Comparison of ENCODE assay signal across 19 cellular contexts in the genomic region with DNA sequence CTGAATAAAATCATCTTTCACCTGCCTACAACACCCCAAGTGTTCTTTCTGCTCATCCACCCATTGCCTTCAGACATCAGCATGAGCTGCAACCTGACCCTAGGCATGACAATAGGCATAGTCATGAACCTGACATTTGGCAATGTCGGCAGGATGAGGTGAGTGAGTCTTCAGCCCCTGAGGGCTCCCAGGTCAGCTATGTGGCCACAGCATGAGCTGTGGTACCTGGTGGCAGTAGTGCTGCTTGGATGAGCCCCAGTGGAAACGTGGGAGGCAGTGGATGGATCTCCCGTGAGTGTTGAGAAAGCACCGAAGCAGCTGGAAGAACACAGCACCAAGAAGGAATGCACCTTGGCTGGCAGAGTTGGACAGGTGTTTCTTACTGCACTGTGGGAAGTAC.
"Had no signal": no experiment of that assay in that cellular context is flagged by ENCODE, and none has a peak within 500 bp of the region (broad histone marks: within the 10 kb centered on the region; RNA-seq: fewer than 3 reads in every experiment).

No MANE protein-coding gene starts in this region.

- H3K4me1 ChIP-seq: esophagus squamous epithelium, psoas muscle, right lobe of liver, stomach, transverse colon had no signal

- H3K9me3 ChIP-seq: esophagus squamous epithelium, mucosa of descending colon, neutrophil, psoas muscle, right lobe of liver, stomach, thoracic aorta, transverse colon had no signal

- H3K36me3 ChIP-seq: esophagus squamous epithelium, neutrophil, right lobe of liver, stomach, thoracic aorta, transverse colon had no signal

- H3K36me3 Mint-ChIP-seq: immature natural killer cell; naive thymus-derived CD8-positive, alpha-beta T cell; stimulated activated naive B cell treated with anti-CD40 and anti-IgM and Interleukin-4, amounts not matched to agents 10 μg/mL and 1 μg/mL and 100 μg/mL, for 72 hours had no signal

- H3K9me3 Mint-ChIP-seq: stimulated activated naive B cell treated with anti-CD40 and anti-IgM and Interleukin-4, amounts not matched to agents 10 μg/mL and 1 μg/mL and 100 μg/mL, for 72 hours had no signal

- H3K4me3 ChIP-seq: esophagus squamous epithelium, mucosa of descending colon, psoas muscle, right lobe of liver, stomach, thoracic aorta, transverse colon had no signal

- DNase-seq: effector memory CD4-positive, alpha-beta T cell; esophagus squamous epithelium; foreskin fibroblast; immature natural killer cell; left colon; mucosa of descending colon; naive thymus-derived CD8-positive, alpha-beta T cell; psoas muscle; retina; right lobe of liver; stimulated activated CD4-positive, alpha-beta T cell treated with anti-CD3 and anti-CD28 coated beads, Interleukin-15, amount 100 ng/mL, for 24 hours; stimulated activated CD4-positive, alpha-beta T cell treated with anti-CD3 and anti-CD28 coated beads, Interleukin-1b, Interleukin-23, amount 100 ng/mL, for 48 hours; stimulated activated CD4-positive, alpha-beta T cell treated with anti-CD3 and anti-CD28 coated beads, Interleukin-4, amount 100 ng/mL, for 24 hours; stimulated activated naive B cell treated with anti-CD40 and anti-IgM and Interleukin-4, amounts not matched to agents 10 μg/mL and 1 μg/mL and 100 μg/mL, for 72 hours; stomach; substantia nigra; transverse colon had no signal

- H3K4me1 Mint-ChIP-seq: immature natural killer cell; naive thymus-derived CD8-positive, alpha-beta T cell; stimulated activated naive B cell treated with anti-CD40 and anti-IgM and Interleukin-4, amounts not matched to agents 10 μg/mL and 1 μg/mL and 100 μg/mL, for 72 hours had no signal

- H3K27me3 ChIP-seq: esophagus squamous epithelium, neutrophil, right lobe of liver, stomach, transverse colon had no signal

- H3K4me3 Mint-ChIP-seq: immature natural killer cell; naive thymus-derived CD8-positive, alpha-beta T cell; stimulated activated naive B cell treated with anti-CD40 and anti-IgM and Interleukin-4, amounts not matched to agents 10 μg/mL and 1 μg/mL and 100 μg/mL, for 72 hours had no signal

- H3K27me3 Mint-ChIP-seq: stimulated activated naive B cell treated with anti-CD40 and anti-IgM and Interleukin-4, amounts not matched to agents 10 μg/mL and 1 μg/mL and 100 μg/mL, for 72 hours had no signal

- ATAC-seq: left colon; mucosa of descending colon; naive thymus-derived CD8-positive, alpha-beta T cell; psoas muscle; right lobe of liver; stimulated activated naive B cell treated with anti-CD40 and anti-IgM and Interleukin-4, amounts not matched to agents 10 μg/mL and 1 μg/mL and 100 μg/mL, for 72 hours had no signal

- H3K27ac ChIP-seq: esophagus squamous epithelium, neutrophil, psoas muscle, right lobe of liver, stomach, thoracic aorta, transverse colon had no signal

- H3K27ac Mint-ChIP-seq: immature natural killer cell; naive thymus-derived CD8-positive, alpha-beta T cell; stimulated activated naive B cell treated with anti-CD40 and anti-IgM and Interleukin-4, amounts not matched to agents 10 μg/mL and 1 μg/mL and 100 μg/mL, for 72 hours had no signal
